In the genomic region with DNA sequence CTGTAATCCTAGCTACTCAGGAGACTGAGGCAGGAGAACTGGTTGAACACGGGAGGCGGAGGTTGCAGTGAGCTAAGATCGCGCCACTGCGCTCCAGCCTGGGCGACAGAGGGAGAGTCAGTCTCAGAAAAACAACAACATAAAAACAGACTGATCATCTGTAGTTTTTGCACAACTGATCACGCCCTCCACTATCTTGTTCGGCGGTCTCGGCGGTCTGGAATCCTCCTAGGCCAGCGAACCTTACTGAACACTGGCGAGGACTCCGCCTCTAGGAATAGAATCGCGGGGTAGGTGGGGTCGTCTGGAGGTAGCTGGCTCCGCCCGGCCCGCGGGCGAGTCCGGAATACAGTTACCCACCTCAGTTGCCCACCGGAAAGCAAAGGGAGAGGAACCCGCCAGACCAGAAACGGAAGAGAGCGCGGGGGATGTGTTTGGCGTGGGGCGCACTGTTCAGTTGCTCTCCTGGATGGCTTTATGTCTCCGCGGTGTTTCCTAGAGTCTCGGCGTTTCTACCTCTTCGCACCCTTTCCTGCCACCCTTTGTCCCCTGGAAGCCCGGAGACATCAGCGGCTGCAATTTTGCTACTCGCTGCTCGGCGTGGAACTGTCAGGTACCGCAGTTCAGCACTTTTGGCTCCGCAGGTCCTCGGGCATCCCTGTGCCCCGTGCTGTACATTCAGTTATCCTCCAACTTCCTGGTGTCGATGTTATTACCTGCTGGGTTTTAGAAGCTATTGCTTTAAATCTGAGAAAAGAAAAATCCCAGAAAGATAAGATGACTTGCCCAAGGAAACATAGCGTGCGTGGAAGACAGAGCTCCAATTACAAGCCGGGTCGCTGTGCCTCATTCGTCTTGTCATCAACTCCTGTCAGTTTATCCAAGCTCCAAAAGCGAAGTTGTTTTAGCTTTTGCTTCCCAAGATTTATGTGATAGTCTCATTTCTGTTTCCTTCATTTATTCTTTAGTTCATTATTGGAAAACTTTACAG, we compare ENCODE assay signal across 8 cellular contexts. TPM values are rescaled to one million over a fixed set of nuclear protein-coding genes. Genes with fewer than 3 reads are reported as not detected.
A peak's percentile ranks its signal among the peaks of the same experiment; 100 is the strongest.
DNase-seq lines count a peak whose midpoint lies in the region; ATAC-seq and TF ChIP-seq lines count a peak whose summit lies in the region.

No MANE protein-coding gene starts in this region.

- DNase-seq in AML-193 (lab: John Stamatoyannopoulos, UW) (peak; percentile 91 to 93), NCI-H345 treated with DMSO at 0.1 percent for 48 hours (lab: John Stamatoyannopoulos, UW; ENCODE audit: unreplicated experiment) (peak; percentile 72), cerebellar cortex (ENCODE audit: low spot score) (peak; percentile 93), kidney epithelial cell (ENCODE audit: low read depth) (peak; percentile 53)
- DNase-seq in activated CD4-positive, CD25-positive, alpha-beta regulatory T cell treated with anti-CD3 and anti-CD28 coated beads, Interleukin-2, amount 50 U/mL, for 16 hours (ENCODE audit: low read depth, low spot score) = peak; percentile 67
- DNase-seq in stimulated activated CD4-positive, alpha-beta T cell treated with anti-CD3 and anti-CD28 coated beads, Interleukin-15, amount 100 ng/mL, for 24 hours = peak; percentile 90

- no peaks in the 10 kb centered on the region for H3K27me3 ChIP-seq in kidney epithelial cell (ENCODE audit: control insufficient read depth, insufficient read depth, low read length)

- H3K36me3 ChIP-seq in kidney epithelial cell (ENCODE audit: control insufficient read depth, insufficient read depth, low read length) = no peaks in the 10 kb centered on the region

- peak overlapping the region; percentile 86 for H3K4me3 ChIP-seq in kidney epithelial cell (ENCODE audit: low read depth, low read length)

- no peak for TF ChIP-seq CTCF in kidney epithelial cell (IDR thresholded peaks at IDR 0.05; ENCODE audit: insufficient read depth, low read length, poor library complexity, severe bottlenecking)

- peak; percentile 91 for ATAC-seq in GM19043 (IDR thresholded peaks at IDR 0.05; ENCODE audit: low read depth, unreplicated experiment)
- peak; percentile 94 for ATAC-seq in HG03342 (IDR thresholded peaks at IDR 0.05; ENCODE audit: unreplicated experiment)

RNA-seq across cellular contexts. Expression of a gene that starts 24.9 kb away (rescaled TPM):
- 4.0 and 7.2 TPM in 2 replicates for total RNA-seq in kidney epithelial cell

RNA-seq across cellular contexts. Expression of a gene that starts 35.3 kb away (rescaled TPM):
- total RNA-seq in kidney epithelial cell = 44.6 and 49.8 TPM in 2 replicates

Comparison
In these comparisons a context has a peak if more than half of its experiments do, and no peak if none do; other contexts are left out.
1. Peak in every context shown above with its lines: DNase-seq, ATAC-seq and H3K4me3 ChIP-seq.